17 cellular contexts compared by ENCODE assay signal in the genomic region with DNA sequence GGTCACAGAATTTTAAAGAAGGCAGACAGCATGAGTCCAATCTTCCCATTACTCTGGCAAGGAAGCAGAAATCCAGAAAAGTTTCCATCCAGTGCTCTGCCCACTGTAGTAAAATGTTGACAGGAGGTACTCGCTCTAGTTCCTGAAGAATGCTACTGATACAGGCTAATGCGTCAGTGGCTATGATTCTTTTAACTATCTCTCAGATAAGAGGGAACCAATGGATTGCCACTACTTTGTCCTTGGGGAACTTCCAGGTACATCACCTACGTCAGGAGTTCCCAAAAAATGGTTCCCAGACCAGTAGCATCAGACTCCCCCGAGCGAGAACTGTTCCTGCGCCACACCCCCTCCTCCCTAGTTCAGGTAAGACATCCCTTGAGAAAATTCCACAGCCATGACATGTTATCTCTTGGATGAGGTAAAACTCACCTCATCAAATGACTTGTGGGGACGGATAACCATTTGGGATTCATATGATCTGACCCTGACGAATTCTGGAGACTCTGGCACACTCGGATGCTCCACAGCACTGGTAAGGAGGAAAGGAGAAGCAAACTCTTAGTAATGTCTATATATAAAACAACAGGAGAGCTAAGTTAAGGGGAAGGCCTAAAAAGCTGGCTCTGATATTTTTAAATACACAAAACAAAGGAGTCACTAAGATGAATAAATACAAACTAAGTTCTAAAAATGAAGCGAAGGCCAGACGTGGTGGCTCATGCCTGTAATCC. TPM values are rescaled to one million over a fixed set of nuclear protein-coding genes. Genes with fewer than 3 reads are reported as not detected.
DNase-seq lines count a peak whose midpoint lies in the region; ATAC-seq and TF ChIP-seq lines count a peak whose summit lies in the region.
"Had no signal": no experiment of that assay in that cellular context is flagged by ENCODE, and none has a peak within 500 bp of the region (broad histone marks: within the 10 kb centered on the region; RNA-seq: fewer than 3 reads in every experiment).

No MANE protein-coding gene starts in this region.

- peak; percentile 66 for ATAC-seq in Right ventricle myocardium inferior

- no peak overlapping the region for H2AFZ ChIP-seq in PC-9

- H3K36me3 ChIP-seq in PC-9 (ENCODE audit: low read depth): peaks cover 56% of the 10 kb centered on the region
- peaks cover 80% of the 10 kb centered on the region for H3K36me3 ChIP-seq in left ventricle myocardium inferior

- DNase-seq in Right ventricle myocardium inferior (ENCODE audit: missing footprints): no peak
- no peak for DNase-seq in cardiac septum (ENCODE audit: low spot score)
- no peak for DNase-seq in PC-9
- no peak for DNase-seq in left ventricle myocardium inferior
- DNase-seq in stimulated activated CD4-positive, alpha-beta T cell treated with anti-CD3 and anti-CD28 coated beads, Interleukin-2, amount 100 ng/mL, for 24 hours: no peak
- no peak for DNase-seq in DMS114 treated with DMSO at 0.1 percent for 48 hours (lab: John Stamatoyannopoulos, UW; ENCODE audit: unreplicated experiment)
- no peak for DNase-seq in activated gamma-delta T cell (lab: John Stamatoyannopoulos, UW)
- DNase-seq: C1 segment of cervical spinal cord, H9, MM.1S, NCI-H1092, NCI-H1436 treated with DMSO at 0.1 percent for 48 hours, NCI-H2029, NCI-H2171, NCI-H526 had no signal

- no peak overlapping the region for H3K4me3 ChIP-seq in PC-9
- no peak overlapping the region for H3K4me3 ChIP-seq in left ventricle myocardium inferior
- H3K4me3 ChIP-seq: SJSA1 had no signal

- POLR2A ChIA-PET in PC-9 (lab: Charles Lee; ENCODE audit: unreplicated experiment): no interaction called here

- H3F3A ChIP-seq in PC-9 (ENCODE audit: insufficient read depth, low read depth): peaks cover 14% of the 10 kb centered on the region

- H3K4me1 ChIP-seq in PC-9 (replicated peaks; ENCODE audit: insufficient read depth): no peaks in the 10 kb centered on the region
- H3K4me1 ChIP-seq in left ventricle myocardium inferior: peaks cover 91% of the 10 kb centered on the region

- H3K79me2 ChIP-seq in PC-9 (ENCODE audit: low read depth): peaks cover 42% of the 10 kb centered on the region

- intact Hi-C loops in Right ventricle myocardium inferior (cut with DNase I): no loop called here
- intact Hi-C loops in cardiac septum (cut with DNase I): no loop called here
- intact Hi-C loops in PC-9 (cut with micrococcal nuclease; ENCODE audit: unreplicated experiment): loop anchor here (5.0 kb wide), 1 partner anchor 365 kb away; no protein-coding TSS in a partner anchor
- intact Hi-C loops in left ventricle myocardium inferior (cut with micrococcal nuclease): no loop called here

- TSS peak; percentile 3 for BruUV-seq in PC-9 (replicated peaks; lab: Mats Ljungman, UMichigan)

- H3K27me3 ChIP-seq in PC-9 (ENCODE audit: insufficient read depth, low read depth) (no peaks in the 10 kb centered on the region), left ventricle myocardium inferior (ENCODE audit: low read depth) (no peaks in the 10 kb centered on the region)
- H3K27me3 ChIP-seq: SJSA1 had no signal

- H3K4me2 ChIP-seq in PC-9: no peak overlapping the region

- TF ChIP-seq CTCF in PC-9 (conservative IDR thresholded peaks at IDR 0.05) (no peak), left ventricle myocardium inferior (IDR thresholded peaks at IDR 0.05; ENCODE audit: borderline replicate concordance) (no peak)

- CTCF ChIA-PET in PC-9 (lab: Charles Lee): no interaction called here

- no peaks in the 10 kb centered on the region for H3K9me3 ChIP-seq in PC-9 (ENCODE audit: insufficient read depth, low read depth)
- H3K9me3 ChIP-seq in left ventricle myocardium inferior (replicated peaks): no peaks in the 10 kb centered on the region
- H3K9me3 ChIP-seq: SJSA1 had no signal

- H4K20me1 ChIP-seq in PC-9 (ENCODE audit: insufficient read depth): peaks cover 63% of the 10 kb centered on the region

- H3K9me2 ChIP-seq in PC-9 (ENCODE audit: insufficient read depth): no peaks in the 10 kb centered on the region

- H3K27ac ChIP-seq in PC-9 (no peak overlapping the region), left ventricle myocardium inferior (replicated peaks) (peak overlapping the region; percentile 70)
- H3K27ac ChIP-seq: SJSA1 had no signal

RNA-seq across cellular contexts. Expression of gene STARD7, which starts 16.5 kb away (rescaled TPM):
- 194 TPM for total RNA-seq in Right ventricle myocardium inferior
- total RNA-seq in cardiac septum: 142 TPM
- 171 and 189 TPM in 2 replicates for total RNA-seq in PC-9 (2021)
- total RNA-seq in left ventricle myocardium inferior: 174 TPM

RNA-seq across cellular contexts. Expression of gene DUSP2, which starts 46.9 kb away (rescaled TPM):
- total RNA-seq in Right ventricle myocardium inferior (1.3 TPM), cardiac septum (1.3 TPM), PC-9 (2021) (4.0 and 5.2 TPM in 2 replicates), left ventricle myocardium inferior (0.82 TPM)

RNA-seq across cellular contexts. Expression of gene ASTL, which starts 53.8 kb away (rescaled TPM):
- total RNA-seq in Right ventricle myocardium inferior (not detected), cardiac septum (not detected), PC-9 (2021) (not detected in 2 replicates), left ventricle myocardium inferior (not detected)
- total RNA-seq: LHCN-M2, SJSA1 had no signal
